In genomic region chr1:207024202-207025143, GRCh38 we compare ENCODE assay signal across 1 cellular context.
A peak's percentile ranks its signal among the peaks of the same experiment; 100 is the strongest.
TF ChIP-seq lines count a peak whose summit lies in the region.

No MANE protein-coding gene starts in this region.

TF ChIP-seq in H1, 55 proteins besides CTCF, POLR2A, EP300 and RAD21:
- TF ChIP-seq RBBP5 (IDR thresholded peaks at IDR 0.05; ENCODE audit: borderline replicate concordance, low read depth, low read length) (0 out of 2 replicates have a peak, but pooled peaks have one; percentile 15), TAF1 (IDR thresholded peaks at IDR 0.05; ENCODE audit: low read depth, low read length) (no peak)
TF ChIP-seq in H1: peak in this region for 1.
